In genomic region chr5:155838394-155838793, GRCh38 we compare ENCODE assay signal across 31 cellular contexts.
"Had no signal": no experiment of that assay in that cellular context is flagged by ENCODE, and none has a peak within 500 bp of the region (broad histone marks: within the 10 kb centered on the region; RNA-seq: fewer than 3 reads in every experiment).

No MANE protein-coding gene starts in this region.

- H2AFZ ChIP-seq: PC-9 had no signal

- H3K9ac ChIP-seq: SK-N-SH had no signal

- H3K4me2 ChIP-seq: PC-9, SK-N-SH had no signal

- FAIRE-seq: RCC 7860 had no signal

- H3K27ac ChIP-seq: PC-9, RWPE1, SJSA1 had no signal

- H3K9me3 ChIP-seq: MG63, SJSA1, SK-N-SH had no signal

- H3K36me3 ChIP-seq: MG63, SJSA1 had no signal

- ATAC-seq: Panc1, Right ventricle myocardium inferior had no signal

- H3K4me1 ChIP-seq: SJSA1 had no signal

- H3K4me3 ChIP-seq: MG63, PC-9, SJSA1 had no signal

- DNase-seq: Kasumi-1, MG63, NCI-H1048, NCI-H1092 treated with DMSO at 0.1 percent for 48 hours, NCI-H1105 treated with DMSO at 0.1 percent for 48 hours, NCI-H1417, NCI-H1436, NCI-H146, NCI-H1694, NCI-H187, NCI-H1930, NCI-H2029 treated with DMSO at 0.1 percent for 48 hours, NCI-H2081 treated with DMSO at 0.1 percent for 48 hours, NCI-H2107, NCI-H2171, NCI-H226, NCI-H446 treated with DMSO at 0.1 percent for 48 hours, NCI-H510A, NCI-H524, NCI-H526, NCI-H748 treated with DMSO at 0.1 percent for 48 hours, PC-9, SHP77, SIG-M5, SK-N-SH, SW 1271 had no signal

- H3K27me3 ChIP-seq: MG63, SJSA1 had no signal
